Comparison of ENCODE assay signal across 18 cellular contexts in genomic region chr16:27749547-27749875, GRCh38.
"Had no signal": no experiment of that assay in that cellular context is flagged by ENCODE, and none has a peak within 500 bp of the region (broad histone marks: within the 10 kb centered on the region; RNA-seq: fewer than 3 reads in every experiment).

No MANE protein-coding gene starts in this region.

- H3K36me3 ChIP-seq: adrenal gland, breast epithelium had no signal

- H3K4me1 ChIP-seq: adrenal gland, breast epithelium, left lung had no signal

- H3K36me3 Mint-ChIP-seq: natural killer cell treated with Interleukin-12 subunit alpha and Interleukin-12 subunit beta and Interleukin-15 and Interleukin-18, amount 100 ng/mL, for 72 hours had no signal

- H3K27ac Mint-ChIP-seq: activated naive CD8-positive, alpha-beta T cell; activated T-helper 2 cell treated with anti-CD3 and anti-CD28 coated beads, Interferon-gamma antibody, Interleukin-2, Interleukin-4, amounts not matched to agents 10 μg/mL and 5 μg/mL and 100 μg/mL, durations not matched to agents 14 hours and 24 hours and 36 hours; endodermal cell; natural killer cell treated with Interleukin-12 subunit alpha and Interleukin-12 subunit beta and Interleukin-15 and Interleukin-18, amount 100 ng/mL, for 72 hours had no signal

- H3K4me3 ChIP-seq: adrenal gland, breast epithelium, coronary artery, esophagus squamous epithelium, gastroesophageal sphincter, left lung had no signal

- H3K27ac ChIP-seq: adrenal gland, breast epithelium, coronary artery, gastroesophageal sphincter, left lung, neutrophil, parathyroid adenoma had no signal

- H3K4me3 Mint-ChIP-seq: activated naive CD8-positive, alpha-beta T cell; activated T-cell treated with anti-CD3 and anti-CD28 coated beads, Interleukin-2, amount 50 U/mL, for 4 hours; endodermal cell; natural killer cell treated with Interleukin-12 subunit alpha and Interleukin-12 subunit beta and Interleukin-15 and Interleukin-18, amount 100 ng/mL, for 72 hours; WTC11 had no signal

- H3K27me3 Mint-ChIP-seq: activated naive CD8-positive, alpha-beta T cell; natural killer cell treated with Interleukin-12 subunit alpha and Interleukin-12 subunit beta and Interleukin-15 and Interleukin-18, amount 100 ng/mL, for 72 hours had no signal

- H3K4me1 Mint-ChIP-seq: endodermal cell had no signal

- ATAC-seq: gastroesophageal sphincter; natural killer cell treated with Interleukin-12 subunit alpha and Interleukin-12 subunit beta and Interleukin-15 and Interleukin-18, amount 100 ng/mL, for 72 hours; stimulated activated naive CD8-positive, alpha-beta T cell treated with anti-CD3 and anti-CD28 coated beads, Interleukin-15, Interleukin-2, amounts not matched to agents 100 U/mL and 50 U/mL, for 24 hours had no signal

- H3K9me3 ChIP-seq: adrenal gland, breast epithelium, esophagus squamous epithelium, gastroesophageal sphincter, left lung, neutrophil had no signal

- H3K27me3 ChIP-seq: adrenal gland, breast epithelium, esophagus squamous epithelium, gastroesophageal sphincter, left lung, neutrophil had no signal

- H3K9me3 Mint-ChIP-seq: activated T-cell treated with anti-CD3 and anti-CD28 coated beads, Interleukin-2, amount 50 U/mL, for 4 hours; activated T-helper 2 cell treated with anti-CD3 and anti-CD28 coated beads, Interferon-gamma antibody, Interleukin-2, Interleukin-4, amounts not matched to agents 10 μg/mL and 5 μg/mL and 100 μg/mL, durations not matched to agents 14 hours and 24 hours and 36 hours; endodermal cell; natural killer cell treated with Interleukin-12 subunit alpha and Interleukin-12 subunit beta and Interleukin-15 and Interleukin-18, amount 100 ng/mL, for 72 hours had no signal

- DNase-seq: activated CD8-positive, alpha-beta memory T cell treated with anti-CD3 and anti-CD28 coated beads, Interleukin-2, amount 50 U/mL, for 48 hours; activated naive CD4-positive, alpha-beta T cell; esophagus squamous epithelium; T-helper 9 cell had no signal
